8 cellular contexts compared by ENCODE assay signal in genomic region chr7:44881610-44882009, GRCh38. TPM values are rescaled to one million over a fixed set of nuclear protein-coding genes. Genes with fewer than 3 reads are reported as not detected.
A peak's percentile ranks its signal among the peaks of the same experiment; 100 is the strongest.
DNase-seq lines count a peak whose midpoint lies in the region; ATAC-seq and TF ChIP-seq lines count a peak whose summit lies in the region.

No MANE protein-coding gene starts in this region.

- H3K4me3 ChIP-seq in GM08714 (ENCODE audit: low read length) = peak overlapping the region; percentile 80; the same call in 1 of the 2 replicates
- H3K4me3 ChIP-seq in choroid plexus epithelial cell (ENCODE audit: low read depth, low read length) = peak overlapping the region; percentile 53
- H3K4me3 ChIP-seq in ovary = peak overlapping the region; percentile 21
- no peak overlapping the region for H3K4me3 ChIP-seq in mucosa of descending colon

- H3K4me1 ChIP-seq in ovary (ENCODE audit: insufficient read depth) = peaks cover 14% of the 10 kb centered on the region
- peaks cover 40% of the 10 kb centered on the region for H3K4me1 ChIP-seq in mucosa of descending colon (ENCODE audit: low read depth)

- TF ChIP-seq CTCF in choroid plexus epithelial cell (conservative IDR thresholded peaks at IDR 0.05; ENCODE audit: low read depth, low read length) = no peak
- no peak for TF ChIP-seq CTCF in ovary (IDR thresholded peaks at IDR 0.05)
- TF ChIP-seq CTCF in mucosa of descending colon (IDR thresholded peaks at IDR 0.05) = no peak

- DNase-seq in NCI-H226 (peak; percentile 47), choroid plexus epithelial cell (ENCODE audit: low read depth) (peak; percentile 84), ovary (no peak), epidermal melanocyte (ENCODE audit: insufficient read length, low spot score) (no peak), mucosa of descending colon (no peak)
- DNase-seq in stimulated activated CD4-positive, alpha-beta T cell treated with anti-CD3 and anti-CD28 coated beads, Interleukin-12 subunit alpha, Interleukin-12 subunit beta, amount 100 ng/mL, for 4 hours = no peak

- ATAC-seq in mucosa of descending colon (no peak), GM19324 (IDR thresholded peaks at IDR 0.05; ENCODE audit: low FRiP score, unreplicated experiment) (no peak)

- H3K9me3 ChIP-seq in ovary (no peaks in the 10 kb centered on the region), mucosa of descending colon (no peaks in the 10 kb centered on the region)

- TF ChIP-seq POLR2A in ovary (IDR thresholded peaks at IDR 0.05) = no peak

- H3K36me3 ChIP-seq in ovary = no peaks in the 10 kb centered on the region
- H3K36me3 ChIP-seq in mucosa of descending colon (ENCODE audit: low read depth) = no peaks in the 10 kb centered on the region

- no peak overlapping the region for H3K27ac ChIP-seq in ovary

- no peaks in the 10 kb centered on the region for H3K27me3 ChIP-seq in ovary

- TF ChIP-seq EP300 in ovary (IDR thresholded peaks at IDR 0.05) = no peak

- intact Hi-C loops in ovary (cut with DNase I) = loop anchor here in 1 of 4 donors (10.0 kb wide), 2 partner anchors 103 to 233 kb away; partner anchors contain the start of gene TBRG4
- intact Hi-C loops in mucosa of descending colon (cut with DNase I, micrococcal nuclease) = no loop called here

RNA-seq across cellular contexts. Expression of gene PURB, which starts 3.7 kb away (rescaled TPM):
- 10 to 100 TPM; 17.6 to 27.3 (median 25.6) TPM for total RNA-seq in ovary
- 10 to 100 TPM in 1 of 2 donors, 1 to 10 TPM in 1; 9.6 to 19.5 TPM for polyA plus RNA-seq in ovary
- 10 to 100 TPM; 18.5 to 47.1 (median 20.1) TPM for total RNA-seq in mucosa of descending colon

RNA-seq across cellular contexts. Expression of gene H2AZ2, which starts 33.7 kb away (rescaled TPM):
- total RNA-seq in ovary (100 to 1,000 TPM in 5 of 7 donors, 10 to 100 TPM in 2; 70.7 to 154 (median 123) TPM), mucosa of descending colon (100 to 1,000 TPM; 126 to 242 (median 158) TPM)
- polyA plus RNA-seq in ovary = 100 to 1,000 TPM in 1 of 2 donors, 10 to 100 TPM in 1; 79.0 to 119 TPM

Comparison
In these comparisons a context has a peak if more than half of its experiments do, and no peak if none do; other contexts are left out.
1. DNase-seq: peak in NCI-H226 (single experiment) and choroid plexus epithelial cell (single experiment); none in ovary (0 of 5), epidermal melanocyte (single experiment), mucosa of descending colon (0 of 3) and stimulated activated CD4-positive, alpha-beta T cell treated with anti-CD3 and anti-CD28 coated beads, Interleukin-12 subunit alpha, Interleukin-12 subunit beta, amount 100 ng/mL, for 4 hours (single experiment).